In genomic region chr12:91618281-91618680, GRCh38 we compare ENCODE assay signal across 16 cellular contexts.
A peak's percentile ranks its signal among the peaks of the same experiment; 100 is the strongest.
DNase-seq lines count a peak whose midpoint lies in the region; ATAC-seq, FAIRE-seq and TF ChIP-seq lines count a peak whose summit lies in the region.
"Had no signal": no experiment of that assay in that cellular context is flagged by ENCODE, and none has a peak within 500 bp of the region (broad histone marks: within the 10 kb centered on the region; RNA-seq: fewer than 3 reads in every experiment).

No MANE protein-coding gene starts in this region.

- no peak for FAIRE-seq in GM12878 (lab: Jason Lieb, UNC)
- FAIRE-seq: astrocyte, kidney had no signal

- H3K27me3 ChIP-seq in GM12878 (replicated peaks in 1 of 2; ENCODE audit: control insufficient read depth in 2 of 2, insufficient read depth in 2 of 2, low read length in 1 of 2) (no peaks in the 10 kb centered on the region), Peyer's patch (no peaks in the 10 kb centered on the region)

- ATAC-seq in GM19025 (IDR thresholded peaks at IDR 0.05; ENCODE audit: low read depth, unreplicated experiment) (peak; percentile 56), HG03439 (IDR thresholded peaks at IDR 0.05; ENCODE audit: unreplicated experiment) (peak; percentile 66), GM12878 (peak; percentile 78), SK-N-SH treated with all-trans-retinoic acid at 6 μM for 48 hours (no peak)
- ATAC-seq: natural killer cell treated with Interleukin-12 subunit alpha and Interleukin-12 subunit beta and Interleukin-15 and Interleukin-18, amount 100 ng/mL, for 72 hours had no signal

- intact Hi-C loops in GM12878 (cut with micrococcal nuclease; ENCODE audit: unreplicated experiment) = no loop called here

- no peak overlapping the region for H2AFZ ChIP-seq in GM12878 (ENCODE audit: control insufficient read depth, low read depth, low read length)

- 45% methylated on average over 2 of the region's 2 CpGs for WGBS in GM12878 (ENCODE audit: insufficient coverage, insufficient replicate concordance, low lambda C conversion rate, missing lambda C conversion rate)

- H3K4me1 Mint-ChIP-seq in chondrocyte (ENCODE audit: low read depth) = peaks cover 18% of the 10 kb centered on the region

- BruUV-seq in GM12878 (replicated peaks; lab: Mats Ljungman, UMichigan) = no TSS peak

- H3K4me2 ChIP-seq in GM12878 (ENCODE audit: control insufficient read depth, insufficient read depth) = no peak overlapping the region

- H3K4me3 ChIP-seq in GM12878 = no peak overlapping the region
- no peak overlapping the region for H3K4me3 ChIP-seq in Peyer's patch

- no peaks in the 10 kb centered on the region for H3K27me3 Mint-ChIP-seq in chondrocyte (ENCODE audit: low read depth)

- no peak for TF ChIP-seq RAD21 in GM12878 (IDR thresholded peaks at IDR 0.05; ENCODE audit: insufficient read depth, low read depth, low read length)

- no peaks in the 10 kb centered on the region for H3K36me3 Mint-ChIP-seq in chondrocyte (ENCODE audit: low read depth)
- H3K36me3 Mint-ChIP-seq: CD4-positive, alpha-beta memory T cell; natural killer cell treated with Interleukin-12 subunit alpha and Interleukin-12 subunit beta and Interleukin-15 and Interleukin-18, amount 100 ng/mL, for 72 hours had no signal

- no peaks in the 10 kb centered on the region for H3K79me2 ChIP-seq in GM12878 (ENCODE audit: control insufficient read depth, insufficient read depth, low read length)

- no peak for TF ChIP-seq EP300 in GM12878 (IDR thresholded peaks at IDR 0.05; ENCODE audit: borderline replicate concordance in 1 of 2, control insufficient read depth in 1 of 2, low read depth in 2 of 2, low read length in 2 of 2)

- H3K9me3 Mint-ChIP-seq in chondrocyte (ENCODE audit: low read depth) = no peaks in the 10 kb centered on the region
- H3K9me3 Mint-ChIP-seq: CD4-positive, alpha-beta memory T cell; natural killer cell treated with Interleukin-12 subunit alpha and Interleukin-12 subunit beta and Interleukin-15 and Interleukin-18, amount 100 ng/mL, for 72 hours had no signal

- RAD21 ChIA-PET in GM12878 (lab: Charles Lee; ENCODE audit: unreplicated experiment) = no interaction called here

- H4K20me1 ChIP-seq in GM12878 (ENCODE audit: control insufficient read depth, insufficient read depth) = no peaks in the 10 kb centered on the region

- CTCF ChIA-PET in GM12878 (lab: Yijun Ruan, JAX) = interaction anchor here (0.6 to 1.4 kb wide), 2 partner anchors 237 to 1177 kb away, joined by 3 to 4 read pairs; no protein-coding TSS in a partner anchor

- POLR2A ChIA-PET in GM12878 (lab: Charles Lee) = no interaction called here

- TF ChIP-seq POLR2A in GM12878 (IDR thresholded peaks at IDR 0.05; ENCODE audit: low read depth, low read length) = no peak
- no peak for TF ChIP-seq POLR2A in Peyer's patch (IDR thresholded peaks at IDR 0.05)

- no peak overlapping the region for H3K4me3 Mint-ChIP-seq in chondrocyte (ENCODE audit: unreplicated experiment)
- H3K4me3 Mint-ChIP-seq: CD4-positive, alpha-beta memory T cell; natural killer cell treated with Interleukin-12 subunit alpha and Interleukin-12 subunit beta and Interleukin-15 and Interleukin-18, amount 100 ng/mL, for 72 hours had no signal

- H3K4me1 ChIP-seq in GM12878 (ENCODE audit: control insufficient read depth, insufficient read depth, low read length) (no peaks in the 10 kb centered on the region), Peyer's patch (no peaks in the 10 kb centered on the region)

- H3K27ac Mint-ChIP-seq in chondrocyte (ENCODE audit: unreplicated experiment) = no peak overlapping the region
- H3K27ac Mint-ChIP-seq: CD4-positive, alpha-beta memory T cell; natural killer cell treated with Interleukin-12 subunit alpha and Interleukin-12 subunit beta and Interleukin-15 and Interleukin-18, amount 100 ng/mL, for 72 hours had no signal

- H3K27ac ChIP-seq in C4-2B (peak overlapping the region; percentile 72; the same call in 1 of the 2 replicates), GM12878 (ENCODE audit: control insufficient read depth, insufficient read depth) (no peak overlapping the region), Peyer's patch (no peak overlapping the region)

- no peak overlapping the region for H3K9ac ChIP-seq in GM12878 (ENCODE audit: control insufficient read depth, insufficient read depth, low read length)

- no peaks in the 10 kb centered on the region for H3K36me3 ChIP-seq in GM12878 (ENCODE audit: control insufficient read depth in 2 of 2, insufficient read depth in 2 of 2, low read length in 1 of 2)
- H3K36me3 ChIP-seq in Peyer's patch = no peaks in the 10 kb centered on the region

- SMC1A ChIA-PET in GM12878 (lab: Charles Lee; ENCODE audit: uncharacterized antibody, unreplicated experiment) = interaction anchor here (1.0 to 2.4 kb wide), 8 partner anchors 11 to 236 kb away, joined by 3 to 6 read pairs (median 4); no protein-coding TSS in a partner anchor

- in situ Hi-C loops in GM12878 (cut with MboI) = no loop called here

- no peak for DNase-seq in GM12878 (ENCODE audit: low read depth, low spot score)
- DNase-seq in SIG-M5 treated with dmso at 0.1 percent for 504 hours (lab: John Stamatoyannopoulos, UW; ENCODE audit: unreplicated experiment) = no peak
- DNase-seq in Peyer's patch = no peak
- DNase-seq in chondrocyte (ENCODE audit: low spot score) = no peak
- DNase-seq: activated naive CD4-positive, alpha-beta T cell treated with Interleukin-2 at 50 U/mL for 16 hours; CD4-positive, alpha-beta memory T cell; hypothalamus; kidney; NCI-H1436; stimulated activated CD4-positive, alpha-beta T cell treated with anti-CD3 and anti-CD28 coated beads, Interleukin-4, amount 100 ng/mL, for 24 hours had no signal

- no peak for TF ChIP-seq CTCF in C4-2B (conservative IDR thresholded peaks at IDR 0.05)
- TF ChIP-seq CTCF in GM12878 (IDR thresholded peaks at IDR 0.05 in 2 of 3, conservative IDR thresholded peaks at IDR 0.05 in 1 of 3; ENCODE audit: control insufficient read depth in 2 of 3, extremely low read depth in 1 of 3, insufficient read depth in 1 of 3, low read depth in 3 of 3, low read length in 3 of 3) = no peak
- TF ChIP-seq CTCF in Peyer's patch (IDR thresholded peaks at IDR 0.05) = no peak
- TF ChIP-seq CTCF in chondrocyte (IDR thresholded peaks at IDR 0.05) = no peak

- no peaks in the 10 kb centered on the region for H3K9me3 ChIP-seq in GM12878 (replicated peaks; ENCODE audit: control insufficient read depth, insufficient read depth, low read length)
- H3K9me3 ChIP-seq in Peyer's patch = no peaks in the 10 kb centered on the region

TF ChIP-seq in GM12878, 131 proteins besides CTCF, POLR2A, EP300 and RAD21 (continues in another document):
- TF ChIP-seq ETV6 (conservative IDR thresholded peaks at IDR 0.05 in 1 of 2, IDR thresholded peaks at IDR 0.05 in 1 of 2; ENCODE audit: borderline replicate concordance in 1 of 2, low read depth in 1 of 2) (no peak), MTA2 (IDR thresholded peaks at IDR 0.05; ENCODE audit: low read depth) (peak; percentile 64; the same call in 1 of the 2 replicates), ATF7 (IDR thresholded peaks at IDR 0.05; ENCODE audit: low read depth) (peak; percentile 82), CREM (IDR thresholded peaks at IDR 0.05; ENCODE audit: low read depth) (peak; percentile 22; the same call in 1 of the 2 replicates), IKZF1 (conservative IDR thresholded peaks at IDR 0.05) (peak; percentile 54; the same call in 1 of the 2 replicates)

TF ChIP-seq in SK-N-SH treated with all-trans-retinoic acid at 6 μM for 48 hours, 23 proteins besides CTCF, POLR2A, EP300 and RAD21 (continues in another document):
- no peak for TF ChIP-seq ZNF8 (CRISPR knock-in tag; IDR thresholded peaks at IDR 0.05)
- no peak for TF ChIP-seq RARB (CRISPR knock-in tag; IDR thresholded peaks at IDR 0.05)
- TF ChIP-seq ESRRG (CRISPR knock-in tag; IDR thresholded peaks at IDR 0.05) = no peak
- no peak for TF ChIP-seq BACH2 (CRISPR knock-in tag; IDR thresholded peaks at IDR 0.05; ENCODE audit: borderline replicate concordance)
- no peak for TF ChIP-seq ISL1 (CRISPR knock-in tag; IDR thresholded peaks at IDR 0.05)
- TF ChIP-seq TCF4 (CRISPR knock-in tag; IDR thresholded peaks at IDR 0.05; ENCODE audit: borderline replicate concordance) = no peak
- no peak for TF ChIP-seq ZFP30 (CRISPR knock-in tag; IDR thresholded peaks at IDR 0.05)
- TF ChIP-seq ZNF565 (CRISPR knock-in tag; conservative IDR thresholded peaks at IDR 0.05; ENCODE audit: low read depth) = no peak
- no peak for TF ChIP-seq CREB5 (CRISPR knock-in tag; IDR thresholded peaks at IDR 0.05; ENCODE audit: low read depth)
- TF ChIP-seq CSRNP3 (CRISPR knock-in tag; IDR thresholded peaks at IDR 0.05) = no peak
